Comparison of ENCODE assay signal across 18 cellular contexts in genomic region chr2:239588451-239589269, GRCh38.
DNase-seq lines count a peak whose midpoint lies in the region; ATAC-seq, FAIRE-seq and TF ChIP-seq lines count a peak whose summit lies in the region.
"Had no signal": no experiment of that assay in that cellular context is flagged by ENCODE, and none has a peak within 500 bp of the region (broad histone marks: within the 10 kb centered on the region; RNA-seq: fewer than 3 reads in every experiment).

No MANE protein-coding gene starts in this region.

- H3K9me3 ChIP-seq in right atrium auricular region (no peaks in the 10 kb centered on the region), KOPT-K1 (ENCODE audit: insufficient read depth, low read length, poor library complexity, severe bottlenecking) (no peaks in the 10 kb centered on the region), kidney (ENCODE audit: control insufficient read depth in 1 of 2, low read length in 2 of 2) (no peaks in the 10 kb centered on the region), aorta (ENCODE audit: control insufficient read depth, low read length) (no peaks in the 10 kb centered on the region)

- 91 to 92% methylated on average over 13 of the region's 13 CpGs for WGBS in aorta, 2 donors

- no peak overlapping the region for H3K27ac ChIP-seq in right atrium auricular region
- H3K27ac ChIP-seq in KOPT-K1 (ENCODE audit: low read depth, low read length, poor library complexity, severe bottlenecking), result peak overlapping the region; percentile 91
- H3K27ac ChIP-seq in kidney (ENCODE audit: low read depth in 2 of 2, low read length in 2 of 2), result no peak overlapping the region
- no peak overlapping the region for H3K27ac ChIP-seq in aorta (ENCODE audit: low read depth in 1 of 2, low read length in 2 of 2)
- H3K27ac ChIP-seq: GM23248 had no signal

- DNase-seq in left cardiac atrium (peak; percentile 11), right atrium auricular region (ENCODE audit: low spot score) (no peak), kidney (peak; percentile 38), aorta (peak; percentile 34 to 49), mesenteric fat pad (ENCODE audit: low spot score) (no peak), SKM-1 (lab: John Stamatoyannopoulos, UW; ENCODE audit: unreplicated experiment) (no peak)
- DNase-seq: CD8-positive, alpha-beta T cell; GDM1; GM23248; KBM-7; NCI-H1048; NCI-H1436 treated with DMSO at 0.1 percent for 48 hours; NCI-H2029 treated with DMSO at 0.1 percent for 48 hours; NCI-H748 treated with DMSO at 0.1 percent for 48 hours; PC-3 had no signal

- no peak for TF ChIP-seq CTCF in right atrium auricular region (IDR thresholded peaks at IDR 0.05)
- no peak for TF ChIP-seq CTCF in kidney (IDR thresholded peaks at IDR 0.05; ENCODE audit: borderline replicate concordance, extremely low read depth, insufficient read depth)

- no peak overlapping the region for H3K9ac ChIP-seq in kidney (ENCODE audit: low read length in 2 of 2)
- H3K9ac ChIP-seq: GM23248 had no signal

- no peak for ATAC-seq in left cardiac atrium
- ATAC-seq in aorta (ENCODE audit: low FRiP score), result no peak
- ATAC-seq: CD8-positive, alpha-beta T cell; GM12878; HCT116; PC-3 had no signal

- H3K27me3 ChIP-seq in right atrium auricular region (no peaks in the 10 kb centered on the region), aorta (ENCODE audit: control insufficient read depth in 1 of 2, insufficient read depth in 2 of 2, low read length in 1 of 2) (no peaks in the 10 kb centered on the region)

- H3K4me3 ChIP-seq in right atrium auricular region (no peak overlapping the region), kidney (ENCODE audit: low read length in 2 of 2) (no peak overlapping the region), aorta (ENCODE audit: low read length in 2 of 2) (no peak overlapping the region)
- H3K4me3 ChIP-seq: GM12878, GM23248 had no signal

- FAIRE-seq in kidney (lab: Jason Lieb, UNC), result no peak
- FAIRE-seq: GM12878 had no signal

- H3K4me1 ChIP-seq in right atrium auricular region (no peaks in the 10 kb centered on the region), kidney (ENCODE audit: control insufficient read depth in 1 of 2, insufficient read depth in 1 of 2, low read depth in 1 of 2, low read length in 2 of 2) (no peaks in the 10 kb centered on the region), aorta (ENCODE audit: control insufficient read depth in 1 of 2, insufficient read depth in 2 of 2, low read length in 2 of 2) (no peaks in the 10 kb centered on the region)

- intact Hi-C loops in left cardiac atrium (cut with DNase I) (no loop called here), kidney (cut with DNase I) (no loop called here), aorta (cut with DNase I) (no loop called here)

- H3K36me3 ChIP-seq in right atrium auricular region, result no peaks in the 10 kb centered on the region
- H3K36me3 ChIP-seq in KOPT-K1 (ENCODE audit: insufficient read depth, low read length), result no peaks in the 10 kb centered on the region
- H3K36me3 ChIP-seq in kidney (ENCODE audit: control insufficient read depth in 1 of 2, insufficient read depth in 2 of 2, low read length in 2 of 2), result no peaks in the 10 kb centered on the region
- no peaks in the 10 kb centered on the region for H3K36me3 ChIP-seq in aorta (ENCODE audit: control insufficient read depth in 1 of 2, insufficient read depth in 2 of 2, low read length in 1 of 2)

Comparison
In these comparisons a context has a peak if more than half of its experiments do, and no peak if none do; other contexts are left out.
1. DNase-seq: peak in left cardiac atrium (single experiment), kidney (single experiment) and aorta (2 of 2); none in right atrium auricular region (single experiment), mesenteric fat pad (single experiment) and SKM-1 (single experiment).